Comparison of ENCODE assay signal across 1 cellular context in genomic region chr17:50423553-50424159, GRCh38.
TF ChIP-seq lines count a peak whose summit lies in the region.

No MANE protein-coding gene starts in this region.

TF ChIP-seq in HepG2, 621 proteins besides CTCF, POLR2A, EP300 and RAD21 (continued from another document and continues in another):
- TF ChIP-seq, protein P1, sequence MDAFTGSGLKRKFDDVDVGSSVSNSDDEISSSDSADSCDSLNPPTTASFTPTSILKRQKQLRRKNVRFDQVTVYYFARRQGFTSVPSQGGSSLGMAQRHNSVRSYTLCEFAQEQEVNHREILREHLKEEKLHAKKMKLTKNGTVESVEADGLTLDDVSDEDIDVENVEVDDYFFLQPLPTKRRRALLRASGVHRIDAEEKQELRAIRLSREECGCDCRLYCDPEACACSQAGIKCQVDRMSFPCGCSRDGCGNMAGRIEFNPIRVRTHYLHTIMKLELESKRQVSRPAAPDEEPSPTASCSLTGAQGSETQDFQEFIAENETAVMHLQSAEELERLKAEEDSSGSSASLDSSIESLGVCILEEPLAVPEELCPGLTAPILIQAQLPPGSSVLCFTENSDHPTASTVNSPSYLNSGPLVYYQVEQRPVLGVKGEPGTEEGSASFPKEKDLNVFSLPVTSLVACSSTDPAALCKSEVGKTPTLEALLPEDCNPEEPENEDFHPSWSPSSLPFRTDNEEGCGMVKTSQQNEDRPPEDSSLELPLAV (CRISPR knock-in tag; conservative IDR thresholded peaks at IDR 0.05; ENCODE audit: low read depth) = no peak
- no peak for TF ChIP-seq ZFP82 (CRISPR knock-in tag; IDR thresholded peaks at IDR 0.05; ENCODE audit: borderline replicate concordance)
- TF ChIP-seq FOXK2 (IDR thresholded peaks at IDR 0.05) = peak; percentile 86
- no peak for TF ChIP-seq CHCHD3 (CRISPR knock-in tag; IDR thresholded peaks at IDR 0.05)
- TF ChIP-seq ZNF333 (CRISPR knock-in tag; IDR thresholded peaks at IDR 0.05; ENCODE audit: borderline replicate concordance) = no peak
- no peak for TF ChIP-seq ZNF513 (CRISPR knock-in tag; conservative IDR thresholded peaks at IDR 0.05)
- no peak for TF ChIP-seq JARID2 (CRISPR knock-in tag; IDR thresholded peaks at IDR 0.05; ENCODE audit: insufficient replicate concordance)
- no peak for TF ChIP-seq HNRNPUL1 (IDR thresholded peaks at IDR 0.05; ENCODE audit: low read depth, low read length)
- TF ChIP-seq ZFP37 (CRISPR knock-in tag; IDR thresholded peaks at IDR 0.05; ENCODE audit: borderline replicate concordance) = no peak
- no peak for TF ChIP-seq AGO2 (optimal IDR thresholded peaks at IDR 0.05; ENCODE audit: low read depth, low read length)
- TF ChIP-seq TFDP2 (CRISPR knock-in tag; IDR thresholded peaks at IDR 0.05) = peak; percentile 78
- TF ChIP-seq ZNF33B (CRISPR knock-in tag; IDR thresholded peaks at IDR 0.05) = no peak
- TF ChIP-seq MXI1 (IDR thresholded peaks at IDR 0.05; ENCODE audit: borderline replicate concordance, low read depth, low read length) = peak; percentile 81; the same call in 1 of the 3 replicates
- TF ChIP-seq XBP1 (CRISPR knock-in tag; IDR thresholded peaks at IDR 0.05) = 0 out of 2 replicates have a peak, but pooled peaks have one; percentile 5
- peak; percentile 68; the same call in 1 of the 2 replicates for TF ChIP-seq KDM6A (CRISPR knock-in tag; IDR thresholded peaks at IDR 0.05; ENCODE audit: low read depth)
- TF ChIP-seq ZNF124 (CRISPR knock-in tag; IDR thresholded peaks at IDR 0.05) = no peak
- TF ChIP-seq FOXO1 (CRISPR knock-in tag; IDR thresholded peaks at IDR 0.05) = peak; percentile 79; the same call in 1 of the 2 replicates
- peak; percentile 97 for TF ChIP-seq ZBTB20 (CRISPR knock-in tag; IDR thresholded peaks at IDR 0.05; ENCODE audit: borderline replicate concordance, low read depth)
- TF ChIP-seq ZMYM3 (CRISPR knock-in tag; IDR thresholded peaks at IDR 0.05) = no peak; the same call in 1 of the 2 replicates
- no peak for TF ChIP-seq PHF8 (CRISPR knock-in tag; IDR thresholded peaks at IDR 0.05)
- peak; percentile 67; the same call in 1 of the 2 replicates for TF ChIP-seq ZNF292 (CRISPR knock-in tag; IDR thresholded peaks at IDR 0.05; ENCODE audit: borderline replicate concordance, low read depth)
- no peak for TF ChIP-seq FIP1L1 (IDR thresholded peaks at IDR 0.05; ENCODE audit: borderline replicate concordance, insufficient read depth, low read depth, low read length)
- TF ChIP-seq MED13 (CRISPR knock-in tag; IDR thresholded peaks at IDR 0.05) = no peak
- peak; percentile 23; the same call in 1 of the 2 replicates for TF ChIP-seq FOXP1 (IDR thresholded peaks at IDR 0.05)
- peak; percentile 87 for TF ChIP-seq FOXP1 (CRISPR knock-in tag; IDR thresholded peaks at IDR 0.05)
- TF ChIP-seq ZNF749 (CRISPR knock-in tag; IDR thresholded peaks at IDR 0.05; ENCODE audit: borderline replicate concordance) = no peak
- peak; percentile 53; the same call in 1 of the 2 replicates for TF ChIP-seq DRAP1 (CRISPR knock-in tag; IDR thresholded peaks at IDR 0.05)
- peak; percentile 21; the same call in 1 of the 2 replicates for TF ChIP-seq NFE2L2 (IDR thresholded peaks at IDR 0.05; ENCODE audit: low read length)
- no peak for TF ChIP-seq NR1H2 (CRISPR knock-in tag; IDR thresholded peaks at IDR 0.05; ENCODE audit: borderline replicate concordance, low read depth)
- peak; percentile 25; the same call in 1 of the 2 replicates for TF ChIP-seq ZNF281 (CRISPR knock-in tag; IDR thresholded peaks at IDR 0.05; ENCODE audit: borderline replicate concordance)
- no peak for TF ChIP-seq HINFP (CRISPR knock-in tag; IDR thresholded peaks at IDR 0.05; ENCODE audit: low read depth)
- TF ChIP-seq ZBTB39 (CRISPR knock-in tag; IDR thresholded peaks at IDR 0.05) = no peak
- no peak for TF ChIP-seq CREB1 (IDR thresholded peaks at IDR 0.05)
- peak; percentile 77 for TF ChIP-seq CREB1 (CRISPR knock-in tag; IDR thresholded peaks at IDR 0.05)
- TF ChIP-seq, protein P2, sequence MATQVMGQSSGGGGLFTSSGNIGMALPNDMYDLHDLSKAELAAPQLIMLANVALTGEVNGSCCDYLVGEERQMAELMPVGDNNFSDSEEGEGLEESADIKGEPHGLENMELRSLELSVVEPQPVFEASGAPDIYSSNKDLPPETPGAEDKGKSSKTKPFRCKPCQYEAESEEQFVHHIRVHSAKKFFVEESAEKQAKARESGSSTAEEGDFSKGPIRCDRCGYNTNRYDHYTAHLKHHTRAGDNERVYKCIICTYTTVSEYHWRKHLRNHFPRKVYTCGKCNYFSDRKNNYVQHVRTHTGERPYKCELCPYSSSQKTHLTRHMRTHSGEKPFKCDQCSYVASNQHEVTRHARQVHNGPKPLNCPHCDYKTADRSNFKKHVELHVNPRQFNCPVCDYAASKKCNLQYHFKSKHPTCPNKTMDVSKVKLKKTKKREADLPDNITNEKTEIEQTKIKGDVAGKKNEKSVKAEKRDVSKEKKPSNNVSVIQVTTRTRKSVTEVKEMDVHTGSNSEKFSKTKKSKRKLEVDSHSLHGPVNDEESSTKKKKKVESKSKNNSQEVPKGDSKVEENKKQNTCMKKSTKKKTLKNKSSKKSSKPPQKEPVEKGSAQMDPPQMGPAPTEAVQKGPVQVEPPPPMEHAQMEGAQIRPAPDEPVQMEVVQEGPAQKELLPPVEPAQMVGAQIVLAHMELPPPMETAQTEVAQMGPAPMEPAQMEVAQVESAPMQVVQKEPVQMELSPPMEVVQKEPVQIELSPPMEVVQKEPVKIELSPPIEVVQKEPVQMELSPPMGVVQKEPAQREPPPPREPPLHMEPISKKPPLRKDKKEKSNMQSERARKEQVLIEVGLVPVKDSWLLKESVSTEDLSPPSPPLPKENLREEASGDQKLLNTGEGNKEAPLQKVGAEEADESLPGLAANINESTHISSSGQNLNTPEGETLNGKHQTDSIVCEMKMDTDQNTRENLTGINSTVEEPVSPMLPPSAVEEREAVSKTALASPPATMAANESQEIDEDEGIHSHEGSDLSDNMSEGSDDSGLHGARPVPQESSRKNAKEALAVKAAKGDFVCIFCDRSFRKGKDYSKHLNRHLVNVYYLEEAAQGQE (IDR thresholded peaks at IDR 0.05; ENCODE audit: borderline replicate concordance in 1 of 2, low read depth in 1 of 2, low read length in 2 of 2) = no peak; a peak in 1 of 4 replicates
- TF ChIP-seq PTBP1 (IDR thresholded peaks at IDR 0.05; ENCODE audit: low read depth, low read length, poor library complexity, severe bottlenecking) = no peak
- TF ChIP-seq SIX4 (CRISPR knock-in tag; IDR thresholded peaks at IDR 0.05) = no peak
- TF ChIP-seq SP1 (IDR thresholded peaks at IDR 0.05) = no peak
- peak; percentile 45 for TF ChIP-seq SP1 (CRISPR knock-in tag; IDR thresholded peaks at IDR 0.05)
- 0 out of 2 replicates have a peak, but pooled peaks have one; percentile 49 for TF ChIP-seq ZNF24 (IDR thresholded peaks at IDR 0.05)
- TF ChIP-seq ARNT2 (CRISPR knock-in tag; IDR thresholded peaks at IDR 0.05; ENCODE audit: low read depth) = 0 out of 2 replicates have a peak, but pooled peaks have one; percentile 20
- TF ChIP-seq IKZF5 (CRISPR knock-in tag; IDR thresholded peaks at IDR 0.05) = no peak
- no peak for TF ChIP-seq POLR2G (IDR thresholded peaks at IDR 0.05; ENCODE audit: low read depth, low read length)
- TF ChIP-seq PREB (CRISPR knock-in tag; IDR thresholded peaks at IDR 0.05) = no peak
- TF ChIP-seq TBL1XR1 (IDR thresholded peaks at IDR 0.05; ENCODE audit: borderline replicate concordance, low read length, partially characterized antibody) = peak; percentile 69
